ENCODE assay signal across 20 cellular contexts in genomic region chr16:88970539-88971065, GRCh38. TPM values are rescaled to one million over a fixed set of nuclear protein-coding genes. Genes with fewer than 3 reads are reported as not detected.
A peak's percentile ranks its signal among the peaks of the same experiment; 100 is the strongest.
DNase-seq lines count a peak whose midpoint lies in the region; ATAC-seq, FAIRE-seq and TF ChIP-seq lines count a peak whose summit lies in the region.
"Had no signal": no experiment of that assay in that cellular context is flagged by ENCODE, and none has a peak within 500 bp of the region (broad histone marks: within the 10 kb centered on the region; RNA-seq: fewer than 3 reads in every experiment).

No MANE protein-coding gene starts in this region.

- H2AFZ ChIP-seq in GM12878 (ENCODE audit: control insufficient read depth, low read depth, low read length), result no peak overlapping the region
- H2AFZ ChIP-seq: PC-9 had no signal

- H3K9ac ChIP-seq in GM12878 (ENCODE audit: control insufficient read depth, insufficient read depth, low read length), result no peak overlapping the region
- H3K9ac ChIP-seq: SK-N-SH had no signal

- SMC1A ChIA-PET in GM12878 (lab: Charles Lee; ENCODE audit: uncharacterized antibody, unreplicated experiment), result interaction anchor here (2.1 kb wide), 1 partner anchor 11 kb away, joined by 6 read pairs; no protein-coding TSS in a partner anchor

- no peak for TF ChIP-seq POLR2A in GM12878 (IDR thresholded peaks at IDR 0.05; ENCODE audit: low read depth, low read length)
- TF ChIP-seq POLR2A in spleen (IDR thresholded peaks at IDR 0.05), result no peak
- TF ChIP-seq POLR2A in suprapubic skin (IDR thresholded peaks at IDR 0.05), result no peak

- no peaks in the 10 kb centered on the region for H3K36me3 ChIP-seq in DOHH2 (ENCODE audit: control insufficient read depth, low read length)
- peaks cover 0 to 8% of the 10 kb centered on the region in 2 experiments; a peak in 2 of 4 replicates for H3K36me3 ChIP-seq in GM12878 (ENCODE audit: control insufficient read depth in 2 of 2, insufficient read depth in 2 of 2, low read length in 1 of 2)
- peaks cover 0 to 10% (median 0%) of the 10 kb centered on the region in 6 donors for H3K36me3 ChIP-seq in spleen
- no peaks in the 10 kb centered on the region for H3K36me3 ChIP-seq in suprapubic skin
- H3K36me3 ChIP-seq: HAP-1 had no signal

- peak overlapping the region; percentile 72 for H3K27ac ChIP-seq in DOHH2 (ENCODE audit: low read depth, low read length)
- peak overlapping the region; percentile 89 for H3K27ac ChIP-seq in GM12878 (ENCODE audit: control insufficient read depth, insufficient read depth)
- H3K27ac ChIP-seq in spleen, result peak overlapping the region in 3 of 8 donors; percentile 56 to 86 (median 76)
- H3K27ac ChIP-seq in suprapubic skin, result no peak overlapping the region
- H3K27ac ChIP-seq: PC-9 had no signal

- H4K20me1 ChIP-seq in DOHH2 (ENCODE audit: control insufficient read depth, insufficient read depth, low read depth, low read length) (no peaks in the 10 kb centered on the region), GM12878 (ENCODE audit: control insufficient read depth, insufficient read depth) (no peaks in the 10 kb centered on the region)

- CTCF ChIA-PET in GM12878 (lab: Yijun Ruan, JAX), result no interaction called here

- no peak for FAIRE-seq in GM12878 (lab: Jason Lieb, UNC)
- FAIRE-seq: GM18507 had no signal

- POLR2A ChIA-PET in GM12878 (lab: Charles Lee), result interaction anchor here (1.1 to 5.2 kb wide), 4 partner anchors 7 to 123 kb away, joined by 4 to 30 read pairs (median 12); partner anchors contain the start of genes ACSF3 and CBFA2T3

- H3K27me3 ChIP-seq in DOHH2 (ENCODE audit: control insufficient read depth, low read length) (0 out of 2 replicates have a peak, but pooled peaks cover 2% of the 10 kb centered on the region), GM12878 (replicated peaks in 1 of 2; ENCODE audit: control insufficient read depth in 2 of 2, insufficient read depth in 2 of 2, low read length in 1 of 2) (no peaks in the 10 kb centered on the region), spleen (replicated peaks in 1 of 7) (peaks cover 0 to 15% (median 0%) of the 10 kb centered on the region in 7 donors), suprapubic skin (peaks cover 89% of the 10 kb centered on the region)

- intact Hi-C loops in GM12878 (cut with micrococcal nuclease; ENCODE audit: unreplicated experiment), result loop anchor here (5.0 kb wide), 1 partner anchor 33 kb away; no protein-coding TSS in a partner anchor
- intact Hi-C loops in spleen (cut with DNase I; ENCODE audit: low total_unique reads), result no loop called here
- intact Hi-C loops in posterior cingulate gyrus (cut with DNase I), result no loop called here

- peak overlapping the region; percentile 88 for H3K4me2 ChIP-seq in DOHH2 (ENCODE audit: low read length)
- H3K4me2 ChIP-seq in GM12878 (ENCODE audit: control insufficient read depth, insufficient read depth), result peak overlapping the region; percentile 96
- H3K4me2 ChIP-seq: PC-9, SK-N-SH had no signal

- RAD21 ChIA-PET in GM12878 (lab: Charles Lee; ENCODE audit: unreplicated experiment), result interaction anchor here (1.2 to 3.9 kb wide), 5 partner anchors 13 to 197 kb away, joined by 3 to 37 read pairs (median 8); no protein-coding TSS in a partner anchor

- H3K9me3 ChIP-seq in DOHH2 (ENCODE audit: control insufficient read depth, insufficient read depth, low read length) (no peaks in the 10 kb centered on the region), GM12878 (replicated peaks; ENCODE audit: control insufficient read depth, insufficient read depth, low read length) (no peaks in the 10 kb centered on the region), spleen (no peaks in the 10 kb centered on the region), suprapubic skin (no peaks in the 10 kb centered on the region)
- H3K9me3 ChIP-seq: HAP-1, SK-N-SH had no signal

- peaks cover 100% of the 10 kb centered on the region for H3K4me1 ChIP-seq in DOHH2 (ENCODE audit: control insufficient read depth, low read length)
- H3K4me1 ChIP-seq in GM12878 (ENCODE audit: control insufficient read depth, insufficient read depth, low read length), result peaks cover 80% of the 10 kb centered on the region
- peaks cover 69 to 100% (median 99%) of the 10 kb centered on the region in 6 donors for H3K4me1 ChIP-seq in spleen
- H3K4me1 ChIP-seq in suprapubic skin, result peaks cover 4% of the 10 kb centered on the region
- H3K4me1 ChIP-seq: HAP-1 had no signal

- DNase-seq in NAMALWA (ENCODE audit: low spot score), result peak; percentile 41
- no peak for DNase-seq in GM12878 (ENCODE audit: low read depth, low spot score)
- DNase-seq in spleen, result peak; percentile 78
- no peak for DNase-seq in posterior cingulate gyrus
- DNase-seq in suprapubic skin (ENCODE audit: low spot score in 2 of 2), result no peak
- DNase-seq: DMS 273 treated with DMSO at 0.1 percent for 48 hours, EL, MV-4-11, NCI-H1436, NCI-H2081, NCI-H524, PC-9, SK-N-SH had no signal

- TF ChIP-seq RAD21 in GM12878 (IDR thresholded peaks at IDR 0.05; ENCODE audit: insufficient read depth, low read depth, low read length), result no peak

- H3K4me3 ChIP-seq in DOHH2 (ENCODE audit: low read length) (peak overlapping the region; percentile 45), GM12878 (peak overlapping the region; percentile 59; the same call in 1 of the 2 replicates), spleen (no peak overlapping the region), suprapubic skin (no peak overlapping the region)
- H3K4me3 ChIP-seq: HAP-1, PC-9 had no signal

- ATAC-seq in GM12878 (no peak), GM19455 (IDR thresholded peaks at IDR 0.05; ENCODE audit: unreplicated experiment) (no peak)

- TF ChIP-seq EP300 in GM12878 (IDR thresholded peaks at IDR 0.05; ENCODE audit: borderline replicate concordance in 1 of 2, control insufficient read depth in 1 of 2, low read depth in 2 of 2, low read length in 2 of 2) (no peak), suprapubic skin (IDR thresholded peaks at IDR 0.05) (no peak)

- H3K9me2 ChIP-seq in DOHH2 (replicated peaks; ENCODE audit: control insufficient read depth, low read length), result no peaks in the 10 kb centered on the region
- H3K9me2 ChIP-seq: SK-N-SH had no signal

- no peak for TF ChIP-seq CTCF in DOHH2 (IDR thresholded peaks at IDR 0.05; ENCODE audit: low read depth, low read length, poor library complexity, severe bottlenecking)
- TF ChIP-seq CTCF in GM12878 (IDR thresholded peaks at IDR 0.05 in 2 of 3, conservative IDR thresholded peaks at IDR 0.05 in 1 of 3; ENCODE audit: control insufficient read depth in 2 of 3, extremely low read depth in 1 of 3, insufficient read depth in 1 of 3, low read depth in 3 of 3, low read length in 3 of 3), result no peak
- TF ChIP-seq CTCF in spleen (IDR thresholded peaks at IDR 0.05 in 8 of 11, conservative IDR thresholded peaks at IDR 0.05 in 3 of 11), result no peak
- no peak for TF ChIP-seq CTCF in suprapubic skin (IDR thresholded peaks at IDR 0.05)

- peaks cover 6% of the 10 kb centered on the region for H3F3A ChIP-seq in DOHH2 (ENCODE audit: control insufficient read depth, insufficient read depth)

- H3K79me2 ChIP-seq in DOHH2 (ENCODE audit: control insufficient read depth, low read length), result peaks cover 3% of the 10 kb centered on the region
- peaks cover 94% of the 10 kb centered on the region for H3K79me2 ChIP-seq in GM12878 (ENCODE audit: control insufficient read depth, insufficient read depth, low read length)

- in situ Hi-C loops in GM12878 (cut with MboI), result no loop called here

- BruUV-seq in GM12878 (replicated peaks; lab: Mats Ljungman, UMichigan), result no TSS peak

- WGBS in GM12878 (ENCODE audit: insufficient coverage, insufficient replicate concordance, low lambda C conversion rate, missing lambda C conversion rate), result 90% methylated on average over 25 of the region's 31 CpGs
- WGBS in spleen, 5 donors, result 60 to 82% (median 79%) methylated on average over 21 to 31 of the region's 31 CpGs
- 62% methylated on average over 14 of the region's 31 CpGs for WGBS in suprapubic skin

TF ChIP-seq in GM12878, 131 proteins besides CTCF, POLR2A, EP300 and RAD21:
- no peak for TF ChIP-seq PML (IDR thresholded peaks at IDR 0.05; ENCODE audit: low read length)
- TF ChIP-seq FOXK2 (IDR thresholded peaks at IDR 0.05), result no peak
- TF ChIP-seq RELA (IDR thresholded peaks at IDR 0.05; ENCODE audit: borderline replicate concordance, partially characterized antibody), result no peak
- no peak for TF ChIP-seq KLF5 (IDR thresholded peaks at IDR 0.05; ENCODE audit: partially characterized antibody)
- no peak for TF ChIP-seq SP1 (IDR thresholded peaks at IDR 0.05; ENCODE audit: low read depth, low read length)

RNA-seq across cellular contexts. Expression of gene CBFA2T3, which starts 6.4 kb away (rescaled TPM):
- 44.9 and 56.6 TPM in 2 replicates for total RNA-seq in GM12878 (2013; cell fraction: nucleolus; rRNA removed)
- total RNA-seq in GM12878 (2014; rRNA removed), result 2.3 and 2.8 TPM in 2 replicates
- total RNA-seq in GM12878 (2014; rRNA removed; fragmentation: Illumina TruSeq; extraction: Trizol), result 1.3 and 1.5 TPM in 2 replicates
- total RNA-seq in GM12878 (2021), result 35.4 and 42.6 TPM in 2 replicates
- polyA plus RNA-seq in GM12878 (2011; ENCODE audit: low read depth), result 4.5 TPM
- 0.75 and 1.6 TPM in 2 replicates for polyA plus RNA-seq in GM12878 (2011; rRNA removed)
- 1.8 and 2.5 TPM in 2 replicates for polyA plus RNA-seq in GM12878 (2011; cell fraction: cytosol; rRNA removed)
- 18.7 and 22.6 TPM in 2 replicates for polyA plus RNA-seq in GM12878 (2011; cell fraction: nucleus; rRNA removed)
- polyA plus RNA-seq in GM12878 (2012), result 12.9 and 17.4 TPM in 2 replicates
- polyA plus RNA-seq in GM12878 (2014; fragmentation: Illumina TruSeq; extraction: Trizol), result 5.6 and 6.6 TPM in 2 replicates
- 1 to 10 TPM in 1 of 2 experiments, under 1 TPM in 1; 0.69 to 1.5 TPM for polyA plus RNA-seq in GM12878 (2014; fragmentation: Nextera tagmentation; extraction: Ambion mirVana)
- polyA plus RNA-seq in GM12878 (2014; rRNA removed), result 10.2 and 15.6 TPM in 2 replicates
- polyA plus RNA-seq in GM12878 (2016; fragmentation: Nextera tagmentation; extraction: Ambion mirVana), result 10 to 100 TPM; 14.2 to 14.9 TPM
- polyA minus RNA-seq in GM12878 (2011; rRNA and poly(A)+ RNA removed), result 1.7 and 7.0 TPM in 2 replicates
- polyA minus RNA-seq in GM12878 (2011; cell fraction: cytosol; rRNA and poly(A)+ RNA removed), result 4.5 and 5.3 TPM in 2 replicates
- 4.8 and 7.7 TPM in 2 replicates for polyA minus RNA-seq in GM12878 (2011; cell fraction: nucleus; rRNA and poly(A)+ RNA removed)
- 10 to 100 TPM; 10.5 to 59.8 (median 56.3) TPM for total RNA-seq in spleen
- 10 to 100 TPM in 2 of 3 donors, 1 to 10 TPM in 1; 8.4 to 25.1 (median 14.3) TPM for polyA plus RNA-seq in spleen
- 1 to 10 TPM; 1.5 to 6.6 (median 2.9) TPM for total RNA-seq in suprapubic skin
- total RNA-seq: LHCN-M2 had no signal
- polyA plus RNA-seq: AG04450, BJ, SK-N-SH had no signal

Comparison
In these comparisons a context has a peak if more than half of its experiments do, and no peak if none do; other contexts are left out.
1. H3K4me3 ChIP-seq: peak in DOHH2 (single experiment) and GM12878 (single experiment); none in spleen (0 of 8) and suprapubic skin (single experiment).
2. DNase-seq: peak in NAMALWA (single experiment) and spleen (single experiment); none in GM12878 (single experiment), posterior cingulate gyrus (0 of 10) and suprapubic skin (0 of 2).